8 cellular contexts compared by ENCODE assay signal in genomic region chr7:150404785-150405583, GRCh38. TPM values are rescaled to one million over a fixed set of nuclear protein-coding genes. Genes with fewer than 3 reads are reported as not detected.
DNase-seq lines count a peak whose midpoint lies in the region; ATAC-seq, FAIRE-seq and TF ChIP-seq lines count a peak whose summit lies in the region.

No MANE protein-coding gene starts in this region.

- H3K4me2 ChIP-seq in H1 (ENCODE audit: insufficient read depth in 1 of 2, low read depth in 2 of 2, low read length in 2 of 2) = peak overlapping the region; percentile 75 to 77

- H2BK15ac ChIP-seq in H1 (ENCODE audit: low read length) = 0 out of 2 replicates have a peak overlapping the region, but pooled peaks have one; percentile 34

- no peak overlapping the region for H2AFZ ChIP-seq in H1 (ENCODE audit: low read length)

- intact Hi-C loops in CD14-positive monocyte (cut with micrococcal nuclease) = no loop called here

- peak; percentile 1 to 79; a peak in 2 of 3 replicates for TF ChIP-seq EP300 in H1 (IDR thresholded peaks at IDR 0.05; ENCODE audit: borderline replicate concordance in 1 of 2, low read depth in 2 of 2, low read length in 2 of 2)

- H3K36me3 ChIP-seq in H1 (ENCODE audit: control insufficient read depth in 2 of 4, insufficient read depth in 4 of 4, low read length in 3 of 4) (peaks cover 3 to 16% (median 6%) of the 10 kb centered on the region in 4 experiments; a peak in 5 of 8 replicates), mesodermal cell (ENCODE audit: control insufficient read depth, insufficient read depth, low read length) (peaks cover 3% of the 10 kb centered on the region)

- H3K79me1 ChIP-seq in H1 (ENCODE audit: low read depth, low read length) = peaks cover 5% of the 10 kb centered on the region

- H3K27ac Mint-ChIP-seq in CD14-positive monocyte = peak overlapping the region in 3 of 7 donors; percentile 68 to 92 (median 73)
- H3K27ac Mint-ChIP-seq in activated CD8-positive, alpha-beta memory T cell treated with anti-CD3 and anti-CD28 coated beads, Interleukin-2, amount 10 ng/mL, durations not matched to agents 7 days and 5 days = peak overlapping the region; percentile 94

- peak overlapping the region; percentile 100 for H2BK5ac ChIP-seq in H1 (ENCODE audit: low read depth, low read length)

- H3K27me3 Mint-ChIP-seq in CD14-positive monocyte (ENCODE audit: low read depth in 3 of 3) = peaks cover 0 to 5% (median 3%) of the 10 kb centered on the region in 3 donors
- H3K27me3 Mint-ChIP-seq in activated CD8-positive, alpha-beta memory T cell treated with anti-CD3 and anti-CD28 coated beads, Interleukin-2, amount 10 ng/mL, durations not matched to agents 7 days and 5 days = no peaks in the 10 kb centered on the region

- peaks cover 4% of the 10 kb centered on the region; the same call in 1 of the 2 replicates for H3K23me2 ChIP-seq in H1 (ENCODE audit: low read depth, low read length)

- no peak for TF ChIP-seq CTCF in CD14-positive monocyte (IDR thresholded peaks at IDR 0.05)
- TF ChIP-seq CTCF in H1 (IDR thresholded peaks at IDR 0.05; ENCODE audit: control extremely low read depth in 1 of 3, insufficient read depth in 1 of 3, low read depth in 1 of 3, low read length in 3 of 3) = peak; percentile 1 to 20 (median 5); a peak in 2 of 4 replicates

- peak overlapping the region; percentile 94 to 96 for H3K4me3 Mint-ChIP-seq in CD14-positive monocyte
- H3K4me3 Mint-ChIP-seq in activated CD8-positive, alpha-beta memory T cell treated with anti-CD3 and anti-CD28 coated beads, Interleukin-2, amount 10 ng/mL, durations not matched to agents 7 days and 5 days = peak overlapping the region; percentile 97

- POLR2A ChIA-PET in H1 (lab: Charles Lee; ENCODE audit: partially characterized antibody) = interaction anchor here (0.7 to 14.9 kb wide), 19 partner anchors 3 to 93 kb away, joined by 3 to 230 read pairs (median 5); partner anchors contain the start of gene REPIN1

- peaks cover 30% of the 10 kb centered on the region for H3K4me1 Mint-ChIP-seq in CD14-positive monocyte
- peaks cover 36% of the 10 kb centered on the region for H3K4me1 Mint-ChIP-seq in activated CD8-positive, alpha-beta memory T cell treated with anti-CD3 and anti-CD28 coated beads, Interleukin-2, amount 10 ng/mL, durations not matched to agents 7 days and 5 days

- H4K8ac ChIP-seq in H1 (ENCODE audit: extremely low read depth, insufficient read depth, low read length) = peak overlapping the region; percentile 82

- peak in 1 of 2 experiments; percentile 9; a peak in 2 of 4 replicates for TF ChIP-seq RAD21 in H1 (IDR thresholded peaks at IDR 0.05 in 1 of 2, conservative IDR thresholded peaks at IDR 0.05 in 1 of 2; ENCODE audit: low read depth in 2 of 2, low read length in 2 of 2)

- H3K27ac ChIP-seq in H1 (ENCODE audit: low read depth, low read length) = peak overlapping the region; percentile 97
- H3K27ac ChIP-seq in mesodermal cell (ENCODE audit: low read depth, low read length, severe bottlenecking) = peak overlapping the region; percentile 72

- H3K79me2 ChIP-seq in H1 (ENCODE audit: control insufficient read depth in 1 of 2, insufficient read depth in 2 of 2, low read length in 2 of 2) = peaks cover 0 to 24% of the 10 kb centered on the region in 2 experiments; a peak in 2 of 4 replicates

- H3K4me3 ChIP-seq in H1 (ENCODE audit: extremely low read depth in 1 of 4, insufficient read depth in 2 of 4, low read depth in 3 of 4, low read length in 4 of 4) = peak overlapping the region; percentile 49 to 79 (median 61)
- peak overlapping the region; percentile 55 for H3K4me3 ChIP-seq in mesodermal cell (ENCODE audit: extremely low read depth, insufficient read depth, low read length, poor library complexity, severe bottlenecking)

- H2AK5ac ChIP-seq in H1 (ENCODE audit: low read depth, low read length) = peak overlapping the region; percentile 65; the same call in 1 of the 2 replicates

- peak overlapping the region; percentile 33 for H2BK120ac ChIP-seq in H1 (replicated peaks; ENCODE audit: low read depth, low read length)

- peak overlapping the region; percentile 70 for H3K56ac ChIP-seq in H1 (replicated peaks; ENCODE audit: insufficient read length, low read depth, low read length)

- FAIRE-seq in GM19239 (lab: Jason Lieb, UNC) (no peak), H1 (lab: Jason Lieb, UNC) (no peak)

- H3K23ac ChIP-seq in H1 (ENCODE audit: insufficient read length) = no peak overlapping the region

- peak overlapping the region; percentile 100 for H3K18ac ChIP-seq in H1 (ENCODE audit: extremely low read depth, low read length)

- H3K9me3 ChIP-seq in H1 (ENCODE audit: insufficient read depth in 2 of 2, low read depth in 1 of 2, low read length in 1 of 2) (no peaks in the 10 kb centered on the region), mesodermal cell (ENCODE audit: control insufficient read depth, low read length) (no peaks in the 10 kb centered on the region)

- H3K4me1 ChIP-seq in H1 (replicated peaks in 1 of 4; ENCODE audit: control insufficient read depth in 3 of 4, insufficient read depth in 4 of 4, low read length in 3 of 4) = peaks cover 36 to 58% (median 45%) of the 10 kb centered on the region in 4 experiments
- peaks cover 33% of the 10 kb centered on the region for H3K4me1 ChIP-seq in mesodermal cell (ENCODE audit: control insufficient read depth, insufficient read depth, low read length, poor library complexity, severe bottlenecking)

- H2BK20ac ChIP-seq in H1 (ENCODE audit: low read length) = peak overlapping the region; percentile 38; the same call in 1 of the 2 replicates

- H4K91ac ChIP-seq in H1 (replicated peaks; ENCODE audit: insufficient read length, low read length) = peak overlapping the region; percentile 100

- peak; percentile 53 for ATAC-seq in HG03432 (IDR thresholded peaks at IDR 0.05; ENCODE audit: unreplicated experiment)
- peak; percentile 79 for ATAC-seq in activated CD8-positive, alpha-beta memory T cell treated with anti-CD3 and anti-CD28 coated beads, Interleukin-2, amount 10 ng/mL, durations not matched to agents 7 days and 5 days

- H3K36me3 Mint-ChIP-seq in CD14-positive monocyte = peaks cover 0 to 11% of the 10 kb centered on the region in 2 donors
- H3K36me3 Mint-ChIP-seq in activated CD8-positive, alpha-beta memory T cell treated with anti-CD3 and anti-CD28 coated beads, Interleukin-2, amount 10 ng/mL, durations not matched to agents 7 days and 5 days = peaks cover 12% of the 10 kb centered on the region

- peak overlapping the region; percentile 100; the same call in 1 of the 2 replicates for H2BK12ac ChIP-seq in H1 (ENCODE audit: low read depth, low read length)

- no peaks in the 10 kb centered on the region for H4K20me1 ChIP-seq in H1 (replicated peaks in 1 of 2; ENCODE audit: control insufficient read depth in 1 of 2, insufficient read depth in 2 of 2, low read length in 2 of 2)

- H3K14ac ChIP-seq in H1 (ENCODE audit: insufficient read length) = no peak overlapping the region

- H4K5ac ChIP-seq in H1 (ENCODE audit: insufficient read length, low read depth, low read length) = peak overlapping the region; percentile 95

- CTCF ChIA-PET in activated CD8-positive, alpha-beta memory T cell treated with anti-CD3 and anti-CD28 coated beads, Interleukin-2, amount 10 ng/mL, durations not matched to agents 7 days and 5 days (lab: Charles Lee) = interaction anchor here (0.8 to 6.4 kb wide), 14 partner anchors 14 to 91 kb away, joined by 3 to 47 read pairs (median 6); partner anchors contain the start of genes ACTR3C and LRRC61
- CTCF ChIA-PET in H1 (lab: Charles Lee; ENCODE audit: partially characterized antibody) = interaction anchor here (0.8 to 3.8 kb wide), 17 partner anchors 10 to 65 kb away, joined by 3 to 16 read pairs (median 4); no protein-coding TSS in a partner anchor

- 8% methylated on average over 36 of the region's 86 CpGs; no CpG with 5 or more reads in 1 of the 2 experiments for WGBS in H1 (ENCODE audit: extremely low coverage in 1 of 2, insufficient coverage in 1 of 2, insufficient read length in 1 of 2, insufficient replicate concordance in 2 of 2, low coverage in 1 of 2, low lambda C conversion rate in 2 of 2, missing lambda C conversion rate in 1 of 2), 2 experiments
- 2 to 3% methylated on average over 74 to 77 of the region's 86 CpGs for WGBS in mesodermal cell (ENCODE audit: insufficient coverage in 2 of 2), 2 experiments

- no peaks in the 10 kb centered on the region for H3K27me3 ChIP-seq in H1 (replicated peaks in 1 of 4; ENCODE audit: control insufficient read depth in 3 of 4, extremely low read depth in 1 of 4, insufficient read depth in 3 of 4, low read length in 3 of 4)

- no peak overlapping the region for H3K4ac ChIP-seq in H1 (replicated peaks; ENCODE audit: insufficient read length, low read depth, low read length)

- peak; percentile 74 for DNase-seq in CD14-positive monocyte (ENCODE audit: low spot score)
- DNase-seq in GM19239 (ENCODE audit: insufficient read length, low spot score) = peak; percentile 79
- peak; percentile 24 for DNase-seq in NCI-H82 treated with DMSO at 0.1 percent for 48 hours (lab: John Stamatoyannopoulos, UW; ENCODE audit: unreplicated experiment)
- peak; percentile 87 for DNase-seq in activated CD8-positive, alpha-beta memory T cell treated with anti-CD3 and anti-CD28 coated beads, Interleukin-2, amount 10 ng/mL, durations not matched to agents 7 days and 5 days
- peak in 1 of 2 experiments; percentile 88 for DNase-seq in H1 (ENCODE audit: low read depth in 1 of 2, low spot score in 2 of 2)
- DNase-seq in stimulated activated CD8-positive, alpha-beta memory T cell treated with anti-CD3 and anti-CD28 coated beads, Interleukin-12 subunit alpha, Interleukin-12 subunit beta, amount 100 ng/mL, for 4 hours (ENCODE audit: low read depth) = peak; percentile 59

- peak overlapping the region in 3 of 4 experiments; percentile 78 to 79 (median 79); a peak in 5 of 7 replicates for H3K9ac ChIP-seq in H1 (replicated peaks in 1 of 4; ENCODE audit: extremely low read depth in 1 of 4, low read depth in 3 of 4, low read length in 3 of 4)

- H3K9me3 Mint-ChIP-seq in CD14-positive monocyte = no peaks in the 10 kb centered on the region
- no peaks in the 10 kb centered on the region for H3K9me3 Mint-ChIP-seq in activated CD8-positive, alpha-beta memory T cell treated with anti-CD3 and anti-CD28 coated beads, Interleukin-2, amount 10 ng/mL, durations not matched to agents 7 days and 5 days (ENCODE audit: low read depth)

- peak in 1 of 2 experiments; percentile 31 for TF ChIP-seq POLR2A in H1 (IDR thresholded peaks at IDR 0.05; ENCODE audit: control extremely low read depth in 1 of 2, low read depth in 2 of 2, low read length in 2 of 2)

RNA-seq across cellular contexts. Expression of gene ZNF775, which starts 25.9 kb away (rescaled TPM):
- polyA plus RNA-seq in CD14-positive monocyte (1 to 10 TPM; 1.3 to 2.7 TPM), H1 (2011; rRNA removed) (13.6 and 22.5 TPM in 2 replicates)
- total RNA-seq in activated CD8-positive, alpha-beta memory T cell treated with anti-CD3 and anti-CD28 coated beads, Interleukin-2, amount 10 ng/mL, durations not matched to agents 7 days and 5 days = 1 to 10 TPM; 7.5 to 8.4 TPM
- total RNA-seq in H1 (2021; fragmentation: NEBNext Ultra II Directional; extraction: Animal tissue kit (Norgen Biotek cat#: 25700)) = 21.5 and 24.9 TPM in 2 replicates
- 23.8 TPM for polyA plus RNA-seq in H1 (2011; cell fraction: cytosol; rRNA removed)
- 26.9 TPM for polyA plus RNA-seq in H1 (2011; cell fraction: nucleus; rRNA removed)
- 12.3 to 21.8 TPM (median 20.3 TPM) in 4 replicates for polyA plus RNA-seq in H1 (2012, experiment 1 of 2)
- 13.0 TPM for polyA plus RNA-seq in H1 (2012, experiment 2 of 2)
- 9.1 TPM for polyA plus RNA-seq in H1 (2013, experiment 1 of 2)
- 8.5 TPM for polyA plus RNA-seq in H1 (2013, experiment 2 of 2)
- polyA minus RNA-seq in H1 (2011; rRNA and poly(A)+ RNA removed) = 2.5 and 2.9 TPM in 2 replicates
- polyA minus RNA-seq in H1 (2011; cell fraction: cytosol; rRNA and poly(A)+ RNA removed) = 21.4 TPM
- 15.7 TPM for polyA minus RNA-seq in H1 (2011; cell fraction: nucleus; rRNA and poly(A)+ RNA removed)
- 15.7 TPM for polyA plus RNA-seq in mesodermal cell (2013, experiment 1 of 2)
- 12.0 TPM for polyA plus RNA-seq in mesodermal cell (2013, experiment 2 of 2)

RNA-seq across cellular contexts. Expression of gene REPIN1, which starts 36.4 kb away (rescaled TPM):
- polyA plus RNA-seq in CD14-positive monocyte (10 to 100 TPM; 32.7 to 39.0 TPM), H1 (2011; rRNA removed) (98.6 and 147 TPM in 2 replicates)
- 10 to 100 TPM; 51.4 to 55.5 TPM for total RNA-seq in activated CD8-positive, alpha-beta memory T cell treated with anti-CD3 and anti-CD28 coated beads, Interleukin-2, amount 10 ng/mL, durations not matched to agents 7 days and 5 days
- 125 and 130 TPM in 2 replicates for total RNA-seq in H1 (2021; fragmentation: NEBNext Ultra II Directional; extraction: Animal tissue kit (Norgen Biotek cat#: 25700))
- 110 TPM for polyA plus RNA-seq in H1 (2011; cell fraction: cytosol; rRNA removed)
- 159 TPM for polyA plus RNA-seq in H1 (2011; cell fraction: nucleus; rRNA removed)
- polyA plus RNA-seq in H1 (2012, experiment 1 of 2) = 81.6 to 105 TPM (median 96.5 TPM) in 4 replicates
- polyA plus RNA-seq in H1 (2012, experiment 2 of 2) = 86.7 TPM
- polyA plus RNA-seq in H1 (2013, experiment 1 of 2) = 78.2 TPM
- 74.4 TPM for polyA plus RNA-seq in H1 (2013, experiment 2 of 2)
- 39.8 and 47.5 TPM in 2 replicates for polyA minus RNA-seq in H1 (2011; rRNA and poly(A)+ RNA removed)
- polyA minus RNA-seq in H1 (2011; cell fraction: cytosol; rRNA and poly(A)+ RNA removed) = 55.6 TPM
- polyA minus RNA-seq in H1 (2011; cell fraction: nucleus; rRNA and poly(A)+ RNA removed) = 72.6 TPM
- 124 TPM for polyA plus RNA-seq in mesodermal cell (2013, experiment 1 of 2)
- polyA plus RNA-seq in mesodermal cell (2013, experiment 2 of 2) = 102 TPM

RNA-seq across cellular contexts. Expression of gene GIMAP8, which starts 45.4 kb away (rescaled TPM):
- polyA plus RNA-seq in CD14-positive monocyte (10 to 100 TPM; 12.0 to 22.5 TPM), H1 (2011; rRNA removed) (not detected in 2 replicates)
- 10 to 100 TPM in 1 of 2 experiments, 1 to 10 TPM in 1; 9.9 to 13.1 TPM for total RNA-seq in activated CD8-positive, alpha-beta memory T cell treated with anti-CD3 and anti-CD28 coated beads, Interleukin-2, amount 10 ng/mL, durations not matched to agents 7 days and 5 days
- total RNA-seq in H1 (2021; fragmentation: NEBNext Ultra II Directional; extraction: Animal tissue kit (Norgen Biotek cat#: 25700)) = not detected in 2 replicates
- not detected for polyA plus RNA-seq in H1 (2011; cell fraction: cytosol; rRNA removed)
- not detected for polyA plus RNA-seq in H1 (2011; cell fraction: nucleus; rRNA removed)
- not detected in 4 replicates for polyA plus RNA-seq in H1 (2012, experiment 1 of 2)
- not detected for polyA plus RNA-seq in H1 (2012, experiment 2 of 2)
- not detected for polyA plus RNA-seq in H1 (2013, experiment 1 of 2)
- 0.02 TPM for polyA plus RNA-seq in H1 (2013, experiment 2 of 2)
- polyA minus RNA-seq in H1 (2011; rRNA and poly(A)+ RNA removed) = not detected in 2 replicates
- polyA minus RNA-seq in H1 (2011; cell fraction: cytosol; rRNA and poly(A)+ RNA removed) = not detected
- 0.20 TPM for polyA minus RNA-seq in H1 (2011; cell fraction: nucleus; rRNA and poly(A)+ RNA removed)
- 3.3 TPM for polyA plus RNA-seq in mesodermal cell (2013, experiment 1 of 2)
- 2.5 TPM for polyA plus RNA-seq in mesodermal cell (2013, experiment 2 of 2)

Comparison
In these comparisons a context has a peak if more than half of its experiments do, and no peak if none do; other contexts are left out.
1. RNA of gene GIMAP8, which starts 45.4 kb away (total RNA-seq): 9.9 to 13.1 TPM in activated CD8-positive, alpha-beta memory T cell treated with anti-CD3 and anti-CD28 coated beads, Interleukin-2, amount 10 ng/mL, durations not matched to agents 7 days and 5 days; not detected in H1; every median in the first group is over 10 times any median in the second.